Comparison of ENCODE assay signal across 1 cellular context in the genomic region with DNA sequence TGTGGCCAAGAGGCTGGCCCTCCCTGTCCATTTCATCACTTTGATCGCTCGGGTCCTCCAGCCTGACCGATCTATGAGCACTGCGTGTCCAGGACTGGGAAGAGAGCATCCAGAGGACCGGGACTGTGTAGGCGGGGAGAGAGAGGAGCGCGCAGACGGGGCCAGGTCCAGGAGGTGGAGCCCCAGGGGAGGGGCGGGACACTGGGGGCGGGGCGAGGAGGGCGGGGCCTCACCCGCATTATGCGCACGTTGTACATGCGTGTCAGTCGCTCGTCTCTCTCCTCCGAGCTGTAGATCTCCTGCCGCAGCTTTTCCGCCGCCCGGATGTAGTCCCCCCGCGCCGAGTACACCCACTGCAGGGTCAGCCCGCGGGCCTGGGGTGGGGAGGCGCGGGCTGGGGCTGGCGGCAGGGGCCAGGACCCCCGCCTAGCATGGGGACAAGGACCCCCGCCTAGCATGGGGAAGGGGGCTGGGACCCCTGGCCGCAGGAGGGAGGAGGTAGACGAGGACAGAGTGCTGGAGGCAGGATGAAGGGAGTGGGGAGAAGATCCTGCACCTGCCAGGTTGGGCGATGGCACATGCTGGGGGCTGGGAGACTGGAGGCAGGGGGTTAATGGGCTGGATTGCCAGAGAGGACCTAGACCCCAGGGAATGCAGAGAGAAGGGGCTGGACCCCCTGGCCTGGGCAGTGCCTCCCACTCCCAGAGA.
A peak's percentile ranks its signal among the peaks of the same experiment; 100 is the strongest.
TF ChIP-seq lines count a peak whose summit lies in the region.

No MANE protein-coding gene starts in this region.

TF ChIP-seq in SK-N-SH, 30 proteins besides CTCF, POLR2A, EP300 and RAD21:
- TF ChIP-seq RFX5 (IDR thresholded peaks at IDR 0.05; ENCODE audit: low read length) (no peak), NFIC (IDR thresholded peaks at IDR 0.05; ENCODE audit: borderline replicate concordance) (no peak), FOXJ3 (CRISPR knock-in tag; IDR thresholded peaks at IDR 0.05) (no peak), TEAD4 (IDR thresholded peaks at IDR 0.05; ENCODE audit: borderline replicate concordance, insufficient read depth) (no peak), YY1 (IDR thresholded peaks at IDR 0.05; ENCODE audit: low read depth) (no peak), FOXM1 (IDR thresholded peaks at IDR 0.05; ENCODE audit: low read depth) (no peak), SMC3 (IDR thresholded peaks at IDR 0.05; ENCODE audit: low read depth, low read length) (no peak), RXRA (IDR thresholded peaks at IDR 0.05; ENCODE audit: borderline replicate concordance, low read depth) (no peak), MEF2A (IDR thresholded peaks at IDR 0.05; ENCODE audit: borderline replicate concordance, low read depth) (no peak), SIN3A (IDR thresholded peaks at IDR 0.05; ENCODE audit: borderline replicate concordance, low read depth, low read length) (0 out of 2 replicates have a peak, but pooled peaks have one; percentile 30), TAF1 (IDR thresholded peaks at IDR 0.05; ENCODE audit: borderline replicate concordance, low read depth, low read length) (peak; percentile 84; the same call in 1 of the 2 replicates), RCOR1 (IDR thresholded peaks at IDR 0.05; ENCODE audit: low read length) (no peak), NRF1 (IDR thresholded peaks at IDR 0.05; ENCODE audit: low read depth, low read length) (peak; percentile 54), POLR2AphosphoS5 (IDR thresholded peaks at IDR 0.05; ENCODE audit: low read depth, low read length) (peak; percentile 62), GABPA (IDR thresholded peaks at IDR 0.05; ENCODE audit: low read depth) (no peak), ELF1 (IDR thresholded peaks at IDR 0.05) (no peak), TCF12 (IDR thresholded peaks at IDR 0.05) (no peak), GATA2 (CRISPR knock-in tag; IDR thresholded peaks at IDR 0.05) (no peak), FOSL2 (IDR thresholded peaks at IDR 0.05; ENCODE audit: borderline replicate concordance, low read depth) (no peak), CHD2 (IDR thresholded peaks at IDR 0.05; ENCODE audit: low read length, partially characterized antibody) (no peak), JUND (IDR thresholded peaks at IDR 0.05) (no peak), EZH2phosphoT487 (IDR thresholded peaks at IDR 0.05; ENCODE audit: borderline replicate concordance, low read depth) (no peak), MXI1 (IDR thresholded peaks at IDR 0.05; ENCODE audit: low read depth, low read length) (peak; percentile 91)
- TF ChIP-seq, protein P1, sequence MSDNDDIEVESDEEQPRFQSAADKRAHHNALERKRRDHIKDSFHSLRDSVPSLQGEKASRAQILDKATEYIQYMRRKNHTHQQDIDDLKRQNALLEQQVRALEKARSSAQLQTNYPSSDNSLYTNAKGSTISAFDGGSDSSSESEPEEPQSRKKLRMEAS (IDR thresholded peaks at IDR 0.05; ENCODE audit: low read depth), result 0 out of 2 replicates have a peak, but pooled peaks have one; percentile 50
- TF ChIP-seq, protein P2, sequence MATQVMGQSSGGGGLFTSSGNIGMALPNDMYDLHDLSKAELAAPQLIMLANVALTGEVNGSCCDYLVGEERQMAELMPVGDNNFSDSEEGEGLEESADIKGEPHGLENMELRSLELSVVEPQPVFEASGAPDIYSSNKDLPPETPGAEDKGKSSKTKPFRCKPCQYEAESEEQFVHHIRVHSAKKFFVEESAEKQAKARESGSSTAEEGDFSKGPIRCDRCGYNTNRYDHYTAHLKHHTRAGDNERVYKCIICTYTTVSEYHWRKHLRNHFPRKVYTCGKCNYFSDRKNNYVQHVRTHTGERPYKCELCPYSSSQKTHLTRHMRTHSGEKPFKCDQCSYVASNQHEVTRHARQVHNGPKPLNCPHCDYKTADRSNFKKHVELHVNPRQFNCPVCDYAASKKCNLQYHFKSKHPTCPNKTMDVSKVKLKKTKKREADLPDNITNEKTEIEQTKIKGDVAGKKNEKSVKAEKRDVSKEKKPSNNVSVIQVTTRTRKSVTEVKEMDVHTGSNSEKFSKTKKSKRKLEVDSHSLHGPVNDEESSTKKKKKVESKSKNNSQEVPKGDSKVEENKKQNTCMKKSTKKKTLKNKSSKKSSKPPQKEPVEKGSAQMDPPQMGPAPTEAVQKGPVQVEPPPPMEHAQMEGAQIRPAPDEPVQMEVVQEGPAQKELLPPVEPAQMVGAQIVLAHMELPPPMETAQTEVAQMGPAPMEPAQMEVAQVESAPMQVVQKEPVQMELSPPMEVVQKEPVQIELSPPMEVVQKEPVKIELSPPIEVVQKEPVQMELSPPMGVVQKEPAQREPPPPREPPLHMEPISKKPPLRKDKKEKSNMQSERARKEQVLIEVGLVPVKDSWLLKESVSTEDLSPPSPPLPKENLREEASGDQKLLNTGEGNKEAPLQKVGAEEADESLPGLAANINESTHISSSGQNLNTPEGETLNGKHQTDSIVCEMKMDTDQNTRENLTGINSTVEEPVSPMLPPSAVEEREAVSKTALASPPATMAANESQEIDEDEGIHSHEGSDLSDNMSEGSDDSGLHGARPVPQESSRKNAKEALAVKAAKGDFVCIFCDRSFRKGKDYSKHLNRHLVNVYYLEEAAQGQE (IDR thresholded peaks at IDR 0.05; ENCODE audit: low read depth, low read length), result 0 out of 2 replicates have a peak, but pooled peaks have one; percentile 13
- TF ChIP-seq, protein P3, sequence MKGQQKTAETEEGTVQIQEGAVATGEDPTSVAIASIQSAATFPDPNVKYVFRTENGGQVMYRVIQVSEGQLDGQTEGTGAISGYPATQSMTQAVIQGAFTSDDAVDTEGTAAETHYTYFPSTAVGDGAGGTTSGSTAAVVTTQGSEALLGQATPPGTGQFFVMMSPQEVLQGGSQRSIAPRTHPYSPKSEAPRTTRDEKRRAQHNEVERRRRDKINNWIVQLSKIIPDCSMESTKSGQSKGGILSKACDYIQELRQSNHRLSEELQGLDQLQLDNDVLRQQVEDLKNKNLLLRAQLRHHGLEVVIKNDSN (IDR thresholded peaks at IDR 0.05; ENCODE audit: borderline replicate concordance, low read depth), result no peak
- TF ChIP-seq, protein P4, sequence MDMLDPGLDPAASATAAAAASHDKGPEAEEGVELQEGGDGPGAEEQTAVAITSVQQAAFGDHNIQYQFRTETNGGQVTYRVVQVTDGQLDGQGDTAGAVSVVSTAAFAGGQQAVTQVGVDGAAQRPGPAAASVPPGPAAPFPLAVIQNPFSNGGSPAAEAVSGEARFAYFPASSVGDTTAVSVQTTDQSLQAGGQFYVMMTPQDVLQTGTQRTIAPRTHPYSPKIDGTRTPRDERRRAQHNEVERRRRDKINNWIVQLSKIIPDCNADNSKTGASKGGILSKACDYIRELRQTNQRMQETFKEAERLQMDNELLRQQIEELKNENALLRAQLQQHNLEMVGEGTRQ (IDR thresholded peaks at IDR 0.05; ENCODE audit: borderline replicate concordance, low read depth, low read length), result no peak
- TF ChIP-seq, protein P5, sequence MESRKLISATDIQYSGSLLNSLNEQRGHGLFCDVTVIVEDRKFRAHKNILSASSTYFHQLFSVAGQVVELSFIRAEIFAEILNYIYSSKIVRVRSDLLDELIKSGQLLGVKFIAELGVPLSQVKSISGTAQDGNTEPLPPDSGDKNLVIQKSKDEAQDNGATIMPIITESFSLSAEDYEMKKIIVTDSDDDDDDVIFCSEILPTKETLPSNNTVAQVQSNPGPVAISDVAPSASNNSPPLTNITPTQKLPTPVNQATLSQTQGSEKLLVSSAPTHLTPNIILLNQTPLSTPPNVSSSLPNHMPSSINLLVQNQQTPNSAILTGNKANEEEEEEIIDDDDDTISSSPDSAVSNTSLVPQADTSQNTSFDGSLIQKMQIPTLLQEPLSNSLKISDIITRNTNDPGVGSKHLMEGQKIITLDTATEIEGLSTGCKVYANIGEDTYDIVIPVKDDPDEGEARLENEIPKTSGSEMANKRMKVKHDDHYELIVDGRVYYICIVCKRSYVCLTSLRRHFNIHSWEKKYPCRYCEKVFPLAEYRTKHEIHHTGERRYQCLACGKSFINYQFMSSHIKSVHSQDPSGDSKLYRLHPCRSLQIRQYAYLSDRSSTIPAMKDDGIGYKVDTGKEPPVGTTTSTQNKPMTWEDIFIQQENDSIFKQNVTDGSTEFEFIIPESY (IDR thresholded peaks at IDR 0.05; ENCODE audit: borderline replicate concordance, low read depth), result no peak
- TF ChIP-seq, protein P6, sequence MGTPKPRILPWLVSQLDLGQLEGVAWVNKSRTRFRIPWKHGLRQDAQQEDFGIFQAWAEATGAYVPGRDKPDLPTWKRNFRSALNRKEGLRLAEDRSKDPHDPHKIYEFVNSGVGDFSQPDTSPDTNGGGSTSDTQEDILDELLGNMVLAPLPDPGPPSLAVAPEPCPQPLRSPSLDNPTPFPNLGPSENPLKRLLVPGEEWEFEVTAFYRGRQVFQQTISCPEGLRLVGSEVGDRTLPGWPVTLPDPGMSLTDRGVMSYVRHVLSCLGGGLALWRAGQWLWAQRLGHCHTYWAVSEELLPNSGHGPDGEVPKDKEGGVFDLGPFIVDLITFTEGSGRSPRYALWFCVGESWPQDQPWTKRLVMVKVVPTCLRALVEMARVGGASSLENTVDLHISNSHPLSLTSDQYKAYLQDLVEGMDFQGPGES (IDR thresholded peaks at IDR 0.05; ENCODE audit: low read depth, low read length), result no peak
- TF ChIP-seq, protein P7, sequence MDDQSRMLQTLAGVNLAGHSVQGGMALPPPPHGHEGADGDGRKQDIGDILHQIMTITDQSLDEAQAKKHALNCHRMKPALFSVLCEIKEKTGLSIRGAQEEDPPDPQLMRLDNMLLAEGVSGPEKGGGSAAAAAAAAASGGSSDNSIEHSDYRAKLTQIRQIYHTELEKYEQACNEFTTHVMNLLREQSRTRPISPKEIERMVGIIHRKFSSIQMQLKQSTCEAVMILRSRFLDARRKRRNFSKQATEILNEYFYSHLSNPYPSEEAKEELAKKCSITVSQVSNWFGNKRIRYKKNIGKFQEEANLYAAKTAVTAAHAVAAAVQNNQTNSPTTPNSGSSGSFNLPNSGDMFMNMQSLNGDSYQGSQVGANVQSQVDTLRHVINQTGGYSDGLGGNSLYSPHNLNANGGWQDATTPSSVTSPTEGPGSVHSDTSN (IDR thresholded peaks at IDR 0.05), result no peak
